In the genomic region with DNA sequence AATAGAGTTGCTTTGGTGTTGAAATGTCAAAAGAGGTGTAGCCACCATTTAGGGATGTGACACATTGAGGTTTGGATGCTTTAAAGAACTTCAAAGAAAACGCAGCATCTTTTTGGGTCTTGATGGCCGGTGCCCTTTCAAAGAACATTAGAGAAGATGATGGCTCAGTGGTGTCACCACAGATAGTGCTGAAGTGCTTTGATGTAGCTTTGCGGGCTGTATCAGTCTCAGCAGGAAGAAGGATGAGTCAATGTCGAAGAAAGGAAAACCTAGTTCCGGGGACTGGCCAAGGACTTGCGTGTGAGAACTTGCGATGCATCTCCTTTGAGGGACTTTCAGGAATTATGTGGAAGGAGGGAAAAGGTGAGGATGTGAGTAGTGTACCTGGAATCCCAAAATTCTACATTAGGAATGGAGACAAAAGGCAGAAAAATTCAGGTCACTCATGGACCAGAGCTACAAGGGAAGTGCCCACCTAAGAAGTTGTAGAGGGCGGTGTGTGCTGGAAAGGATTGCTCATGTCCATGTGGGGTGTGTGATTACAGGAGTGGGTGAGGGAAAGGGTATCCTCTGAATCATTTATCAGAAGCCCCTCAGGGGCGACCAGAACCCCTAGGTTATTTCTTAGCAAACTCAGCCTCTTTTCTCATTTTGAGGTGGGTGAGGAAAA, we compare ENCODE assay signal across 8 cellular contexts. TPM values are rescaled to one million over a fixed set of nuclear protein-coding genes. Genes with fewer than 3 reads are reported as not detected.
DNase-seq lines count a peak whose midpoint lies in the region; ATAC-seq, FAIRE-seq and TF ChIP-seq lines count a peak whose summit lies in the region.

No MANE protein-coding gene starts in this region.

- no peaks in the 10 kb centered on the region for H3K9me3 Mint-ChIP-seq in activated CD4-positive, alpha-beta T cell treated with anti-CD3 and anti-CD28 coated beads for 36 hours (ENCODE audit: low read depth)
- no peaks in the 10 kb centered on the region for H3K9me3 Mint-ChIP-seq in Calu3 (ENCODE audit: low read depth, unreplicated experiment)

- TF ChIP-seq CTCF in keratinocyte (optimal IDR thresholded peaks at IDR 0.05 in 1 of 3, IDR thresholded peaks at IDR 0.05 in 1 of 3, conservative IDR thresholded peaks at IDR 0.05 in 1 of 3; ENCODE audit: extremely low read depth in 1 of 3, insufficient read depth in 2 of 3, low read length in 3 of 3) (no peak), Calu3 (IDR thresholded peaks at IDR 0.05; ENCODE audit: unreplicated experiment) (no peak), right atrium auricular region (IDR thresholded peaks at IDR 0.05) (no peak)

- peaks cover 85% of the 10 kb centered on the region for H3K4me1 Mint-ChIP-seq in activated CD4-positive, alpha-beta T cell treated with anti-CD3 and anti-CD28 coated beads for 36 hours
- peaks cover 3% of the 10 kb centered on the region for H3K4me1 Mint-ChIP-seq in Calu3 (ENCODE audit: low read depth, unreplicated experiment)

- peak overlapping the region; percentile 66 for H3K4me3 Mint-ChIP-seq in activated CD4-positive, alpha-beta T cell treated with anti-CD3 and anti-CD28 coated beads for 36 hours
- H3K4me3 Mint-ChIP-seq in Calu3 (ENCODE audit: low read depth, unreplicated experiment), result no peak overlapping the region

- no peaks in the 10 kb centered on the region for H3K36me3 ChIP-seq in keratinocyte (ENCODE audit: control insufficient read depth in 2 of 2, extremely low read depth in 1 of 2, insufficient read depth in 2 of 2, low read length in 2 of 2)
- no peaks in the 10 kb centered on the region for H3K36me3 ChIP-seq in right atrium auricular region

- peak overlapping the region; percentile 52 for H3K4me2 ChIP-seq in keratinocyte (ENCODE audit: control insufficient read depth, extremely low read depth, insufficient read depth, low read depth, low read length)

- POLR2A ChIA-PET in activated CD4-positive, alpha-beta T cell treated with anti-CD3 and anti-CD28 coated beads for 36 hours (lab: Charles Lee), result interaction anchor here (0.6 to 2.0 kb wide), 3 partner anchors 19 to 231 kb away, joined by 3 to 9 read pairs (median 9); a partner anchor contains a TSS

- BruUV-seq in Calu3 (replicated peaks; lab: Mats Ljungman, UMichigan), result no TSS peak

- DNase-seq in GM19239 (ENCODE audit: insufficient read length, low spot score), result no peak
- peak; percentile 82 for DNase-seq in activated CD4-positive, alpha-beta T cell treated with anti-CD3 and anti-CD28 coated beads for 36 hours
- peak; percentile 73 for DNase-seq in keratinocyte (ENCODE audit: low read depth, low spot score)
- no peak for DNase-seq in Calu3
- DNase-seq in head of caudate nucleus, result no peak
- DNase-seq in NCI-H2081 (lab: John Stamatoyannopoulos, UW), result no peak
- DNase-seq in right atrium auricular region (ENCODE audit: low spot score), result no peak

- peak overlapping the region; percentile 99 for H3K27ac Mint-ChIP-seq in activated CD4-positive, alpha-beta T cell treated with anti-CD3 and anti-CD28 coated beads for 36 hours
- H3K27ac Mint-ChIP-seq in Calu3 (ENCODE audit: unreplicated experiment), result no peak overlapping the region

- no peak overlapping the region for H3K4me3 ChIP-seq in keratinocyte (ENCODE audit: control insufficient read depth in 2 of 3, extremely low read depth in 1 of 3, insufficient read depth in 2 of 3, low read depth in 1 of 3, low read length in 3 of 3)
- H3K4me3 ChIP-seq in right atrium auricular region, result no peak overlapping the region

- H3K9me1 ChIP-seq in keratinocyte (ENCODE audit: control insufficient read depth, extremely low read depth, insufficient read depth, low read length), result no peaks in the 10 kb centered on the region

- no peaks in the 10 kb centered on the region for H3K27me3 Mint-ChIP-seq in activated CD4-positive, alpha-beta T cell treated with anti-CD3 and anti-CD28 coated beads for 36 hours
- peaks cover 50% of the 10 kb centered on the region for H3K27me3 Mint-ChIP-seq in Calu3 (ENCODE audit: unreplicated experiment)

- H3K4me1 ChIP-seq in keratinocyte (ENCODE audit: control insufficient read depth, extremely low read depth, insufficient read depth, low read length), result peaks cover 34% of the 10 kb centered on the region
- H3K4me1 ChIP-seq in right atrium auricular region, result peaks cover 0 to 11% of the 10 kb centered on the region in 2 donors

- intact Hi-C loops in activated CD4-positive, alpha-beta T cell treated with anti-CD3 and anti-CD28 coated beads for 36 hours (cut with DNase I, micrococcal nuclease), result loop anchor here (1.0 to 10.0 kb wide), 9 partner anchors 8 to 429 kb away; a partner anchor contains a TSS
- intact Hi-C loops in Calu3 (cut with micrococcal nuclease; ENCODE audit: unreplicated experiment) (loop anchor here (10.0 kb wide), 1 partner anchor 189 kb away; no protein-coding TSS in a partner anchor), head of caudate nucleus (cut with DNase I) (no loop called here)

- H3K9ac ChIP-seq in keratinocyte (ENCODE audit: control insufficient read depth, extremely low read depth, insufficient read depth, low read length), result no peak overlapping the region

- dilution Hi-C loops in keratinocyte (cut with MboI; ENCODE audit: extremely low pct_ligation_motif_present, low sequenced_read_pairs), result no loop called here

- CTCF ChIA-PET in activated CD4-positive, alpha-beta T cell treated with anti-CD3 and anti-CD28 coated beads for 36 hours (lab: Charles Lee), result interaction anchor here (0.7 to 3.1 kb wide), 10 partner anchors 8 to 340 kb away, joined by 3 to 14 read pairs (median 4); no protein-coding TSS in a partner anchor
- CTCF ChIA-PET in Calu3 (lab: Charles Lee), result no interaction called here

- ATAC-seq in HG03159 (IDR thresholded peaks at IDR 0.05; ENCODE audit: unreplicated experiment), result peak; percentile 60
- ATAC-seq in activated CD4-positive, alpha-beta T cell treated with anti-CD3 and anti-CD28 coated beads for 36 hours, result peak; percentile 72

- no peaks in the 10 kb centered on the region for H3K79me2 ChIP-seq in keratinocyte (ENCODE audit: control insufficient read depth, insufficient read depth, low read length)

- H3K27me3 ChIP-seq in keratinocyte (ENCODE audit: control insufficient read depth, extremely low read depth, insufficient read depth, low read length) (no peaks in the 10 kb centered on the region), right atrium auricular region (no peaks in the 10 kb centered on the region)

- no peak overlapping the region for H2AFZ ChIP-seq in keratinocyte (ENCODE audit: control insufficient read depth, low read length)

- peaks cover 3% of the 10 kb centered on the region for H3K36me3 Mint-ChIP-seq in activated CD4-positive, alpha-beta T cell treated with anti-CD3 and anti-CD28 coated beads for 36 hours (ENCODE audit: low read depth)
- no peaks in the 10 kb centered on the region for H3K36me3 Mint-ChIP-seq in Calu3 (ENCODE audit: insufficient read depth, unreplicated experiment)

- FAIRE-seq in GM19239 (lab: Jason Lieb, UNC) (peak; percentile 93), keratinocyte (lab: Jason Lieb, UNC) (peak; percentile 97)

- no peaks in the 10 kb centered on the region for H4K20me1 ChIP-seq in keratinocyte (ENCODE audit: control insufficient read depth, extremely low read depth, insufficient read depth, low read length)

- H3K27ac ChIP-seq in keratinocyte (ENCODE audit: control insufficient read depth, insufficient read depth, low read length), result peak overlapping the region; percentile 54
- H3K27ac ChIP-seq in right atrium auricular region, result no peak overlapping the region

- H3K9me3 ChIP-seq in keratinocyte (ENCODE audit: control insufficient read depth, low read depth, low read length), result no peaks in the 10 kb centered on the region
- no peaks in the 10 kb centered on the region for H3K9me3 ChIP-seq in right atrium auricular region

RNA-seq across cellular contexts. Expression of a gene that starts 39.7 kb away (rescaled TPM):
- 1,000 to 10,000 TPM; 2,147 to 3,062 TPM for total RNA-seq in activated CD4-positive, alpha-beta T cell treated with anti-CD3 and anti-CD28 coated beads for 36 hours
- 0.08 TPM in 1 of 3 replicates, not detected in the others for polyA plus RNA-seq in keratinocyte
- not detected for polyA plus RNA-seq in keratinocyte (2011; ENCODE audit: low read depth)
- polyA plus RNA-seq in keratinocyte (2011; cell fraction: cytosol; rRNA removed), result not detected in 2 replicates
- polyA plus RNA-seq in keratinocyte (2011; cell fraction: nucleus; rRNA removed), result not detected in 2 replicates
- not detected in 2 replicates for polyA plus RNA-seq in keratinocyte (2012; ENCODE audit: low replicate concordance)
- polyA minus RNA-seq in keratinocyte, result not detected in 3 replicates
- not detected for polyA minus RNA-seq in keratinocyte (2011; cell fraction: cytosol; rRNA and poly(A)+ RNA removed)
- not detected in 2 replicates for polyA minus RNA-seq in keratinocyte (2011; cell fraction: nucleus; rRNA and poly(A)+ RNA removed)
- not detected in 2 replicates for total RNA-seq in Calu3 (2022)
- 1 to 10 TPM in 1 of 2 donors, not detected in 1; 2.0 TPM for total RNA-seq in right atrium auricular region

Comparison
In these comparisons a context has a peak if more than half of its experiments do, and no peak if none do; other contexts are left out.
1. DNase-seq: peak in activated CD4-positive, alpha-beta T cell treated with anti-CD3 and anti-CD28 coated beads for 36 hours (single experiment) and keratinocyte (single experiment); none in GM19239 (single experiment), Calu3 (single experiment), head of caudate nucleus (0 of 42), NCI-H2081 (0 of 2) and right atrium auricular region (single experiment).
2. RNA of a gene that starts 39.7 kb away (total RNA-seq): 2,147 to 3,062 TPM in activated CD4-positive, alpha-beta T cell treated with anti-CD3 and anti-CD28 coated beads for 36 hours; 2.0 TPM in right atrium auricular region and not detected in Calu3; every median in the first group is over 100 times any median in the second.